ENCODE assay signal across 2 cellular contexts in the genomic region with DNA sequence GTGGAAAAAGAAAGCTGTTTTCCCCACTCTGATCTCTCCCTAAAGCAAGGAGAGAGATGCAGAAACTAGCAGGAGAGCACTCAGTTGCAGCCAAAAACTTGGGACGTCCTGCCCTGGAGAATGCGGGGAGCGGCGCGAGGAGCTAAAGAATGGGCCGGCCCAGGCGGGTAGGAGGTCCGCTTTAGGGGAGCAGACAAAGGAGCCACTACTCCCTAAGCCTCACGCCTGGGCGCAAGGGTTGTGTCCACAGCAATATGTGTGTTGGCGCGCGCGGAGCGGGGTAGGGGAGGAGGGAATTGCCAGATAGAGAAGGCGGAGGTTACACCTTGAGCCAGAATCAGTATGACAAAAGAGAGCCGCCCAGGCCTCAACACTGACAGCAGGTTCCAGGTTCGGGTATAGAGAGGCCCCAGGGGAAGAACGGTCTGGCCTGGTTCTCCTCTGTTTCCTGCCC.
TF ChIP-seq lines count a peak whose summit lies in the region.

No MANE protein-coding gene starts in this region.

TF ChIP-seq in SK-N-SH, 30 proteins besides CTCF, POLR2A, EP300 and RAD21 (continued from another document):
- TF ChIP-seq RXRA (IDR thresholded peaks at IDR 0.05; ENCODE audit: borderline replicate concordance, low read depth) (no peak), MEF2A (IDR thresholded peaks at IDR 0.05; ENCODE audit: borderline replicate concordance, low read depth) (no peak), RCOR1 (IDR thresholded peaks at IDR 0.05; ENCODE audit: low read length) (no peak), TAF1 (IDR thresholded peaks at IDR 0.05; ENCODE audit: borderline replicate concordance, low read depth, low read length) (no peak), GABPA (IDR thresholded peaks at IDR 0.05; ENCODE audit: low read depth) (no peak), NFIC (IDR thresholded peaks at IDR 0.05; ENCODE audit: borderline replicate concordance) (no peak), EZH2phosphoT487 (IDR thresholded peaks at IDR 0.05; ENCODE audit: borderline replicate concordance, low read depth) (no peak), JUND (IDR thresholded peaks at IDR 0.05) (no peak), FOSL2 (IDR thresholded peaks at IDR 0.05; ENCODE audit: borderline replicate concordance, low read depth) (no peak), TCF12 (IDR thresholded peaks at IDR 0.05) (no peak), RFX5 (IDR thresholded peaks at IDR 0.05; ENCODE audit: low read length) (no peak), TEAD4 (IDR thresholded peaks at IDR 0.05; ENCODE audit: borderline replicate concordance, insufficient read depth) (no peak), ELF1 (IDR thresholded peaks at IDR 0.05) (no peak), GATA2 (CRISPR knock-in tag; IDR thresholded peaks at IDR 0.05) (no peak), POLR2AphosphoS5 (IDR thresholded peaks at IDR 0.05; ENCODE audit: low read depth, low read length) (no peak), NRF1 (IDR thresholded peaks at IDR 0.05; ENCODE audit: low read depth, low read length) (no peak), CHD2 (IDR thresholded peaks at IDR 0.05; ENCODE audit: low read length, partially characterized antibody) (no peak), SMC3 (IDR thresholded peaks at IDR 0.05; ENCODE audit: low read depth, low read length) (no peak)
- TF ChIP-seq, protein P1, sequence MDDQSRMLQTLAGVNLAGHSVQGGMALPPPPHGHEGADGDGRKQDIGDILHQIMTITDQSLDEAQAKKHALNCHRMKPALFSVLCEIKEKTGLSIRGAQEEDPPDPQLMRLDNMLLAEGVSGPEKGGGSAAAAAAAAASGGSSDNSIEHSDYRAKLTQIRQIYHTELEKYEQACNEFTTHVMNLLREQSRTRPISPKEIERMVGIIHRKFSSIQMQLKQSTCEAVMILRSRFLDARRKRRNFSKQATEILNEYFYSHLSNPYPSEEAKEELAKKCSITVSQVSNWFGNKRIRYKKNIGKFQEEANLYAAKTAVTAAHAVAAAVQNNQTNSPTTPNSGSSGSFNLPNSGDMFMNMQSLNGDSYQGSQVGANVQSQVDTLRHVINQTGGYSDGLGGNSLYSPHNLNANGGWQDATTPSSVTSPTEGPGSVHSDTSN (IDR thresholded peaks at IDR 0.05) = no peak

TF ChIP-seq in SK-N-SH treated with all-trans-retinoic acid at 6 μM for 48 hours, 23 proteins besides CTCF, POLR2A, EP300 and RAD21 (continued from another document):
- TF ChIP-seq, protein P2, sequence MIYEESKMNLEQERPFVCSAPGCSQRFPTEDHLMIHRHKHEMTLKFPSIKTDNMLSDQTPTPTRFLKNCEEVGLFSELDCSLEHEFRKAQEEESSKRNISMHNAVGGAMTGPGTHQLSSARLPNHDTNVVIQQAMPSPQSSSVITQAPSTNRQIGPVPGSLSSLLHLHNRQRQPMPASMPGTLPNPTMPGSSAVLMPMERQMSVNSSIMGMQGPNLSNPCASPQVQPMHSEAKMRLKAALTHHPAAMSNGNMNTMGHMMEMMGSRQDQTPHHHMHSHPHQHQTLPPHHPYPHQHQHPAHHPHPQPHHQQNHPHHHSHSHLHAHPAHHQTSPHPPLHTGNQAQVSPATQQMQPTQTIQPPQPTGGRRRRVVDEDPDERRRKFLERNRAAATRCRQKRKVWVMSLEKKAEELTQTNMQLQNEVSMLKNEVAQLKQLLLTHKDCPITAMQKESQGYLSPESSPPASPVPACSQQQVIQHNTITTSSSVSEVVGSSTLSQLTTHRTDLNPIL (CRISPR knock-in tag; IDR thresholded peaks at IDR 0.05; ENCODE audit: low read depth) = no peak
- TF ChIP-seq RARB (CRISPR knock-in tag; IDR thresholded peaks at IDR 0.05) (no peak), ZNF565 (CRISPR knock-in tag; conservative IDR thresholded peaks at IDR 0.05; ENCODE audit: low read depth) (no peak), BACH2 (CRISPR knock-in tag; IDR thresholded peaks at IDR 0.05; ENCODE audit: borderline replicate concordance) (no peak), ESRRG (CRISPR knock-in tag; IDR thresholded peaks at IDR 0.05) (no peak), GLIS3 (CRISPR knock-in tag; IDR thresholded peaks at IDR 0.05) (no peak), CSDC2 (CRISPR knock-in tag; IDR thresholded peaks at IDR 0.05) (no peak), TCF4 (CRISPR knock-in tag; IDR thresholded peaks at IDR 0.05; ENCODE audit: borderline replicate concordance) (no peak), ZFP3 (CRISPR knock-in tag; IDR thresholded peaks at IDR 0.05) (no peak), PPARA (CRISPR knock-in tag; IDR thresholded peaks at IDR 0.05; ENCODE audit: borderline replicate concordance) (no peak), ZNF70 (CRISPR knock-in tag; IDR thresholded peaks at IDR 0.05) (no peak), ZNF8 (CRISPR knock-in tag; IDR thresholded peaks at IDR 0.05) (no peak), SNAI2 (CRISPR knock-in tag; IDR thresholded peaks at IDR 0.05) (no peak), ZC3H10 (CRISPR knock-in tag; IDR thresholded peaks at IDR 0.05) (no peak), ARNTL (CRISPR knock-in tag; IDR thresholded peaks at IDR 0.05; ENCODE audit: borderline replicate concordance, low read depth) (no peak)
- TF ChIP-seq, protein P3, sequence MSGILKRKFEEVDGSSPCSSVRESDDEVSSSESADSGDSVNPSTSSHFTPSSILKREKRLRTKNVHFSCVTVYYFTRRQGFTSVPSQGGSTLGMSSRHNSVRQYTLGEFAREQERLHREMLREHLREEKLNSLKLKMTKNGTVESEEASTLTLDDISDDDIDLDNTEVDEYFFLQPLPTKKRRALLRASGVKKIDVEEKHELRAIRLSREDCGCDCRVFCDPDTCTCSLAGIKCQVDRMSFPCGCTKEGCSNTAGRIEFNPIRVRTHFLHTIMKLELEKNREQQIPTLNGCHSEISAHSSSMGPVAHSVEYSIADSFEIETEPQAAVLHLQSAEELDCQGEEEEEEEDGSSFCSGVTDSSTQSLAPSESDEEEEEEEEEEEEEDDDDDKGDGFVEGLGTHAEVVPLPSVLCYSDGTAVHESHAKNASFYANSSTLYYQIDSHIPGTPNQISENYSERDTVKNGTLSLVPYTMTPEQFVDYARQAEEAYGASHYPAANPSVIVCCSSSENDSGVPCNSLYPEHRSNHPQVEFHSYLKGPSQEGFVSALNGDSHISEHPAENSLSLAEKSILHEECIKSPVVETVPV (CRISPR knock-in tag; IDR thresholded peaks at IDR 0.05) = no peak
- TF ChIP-seq, protein P4, sequence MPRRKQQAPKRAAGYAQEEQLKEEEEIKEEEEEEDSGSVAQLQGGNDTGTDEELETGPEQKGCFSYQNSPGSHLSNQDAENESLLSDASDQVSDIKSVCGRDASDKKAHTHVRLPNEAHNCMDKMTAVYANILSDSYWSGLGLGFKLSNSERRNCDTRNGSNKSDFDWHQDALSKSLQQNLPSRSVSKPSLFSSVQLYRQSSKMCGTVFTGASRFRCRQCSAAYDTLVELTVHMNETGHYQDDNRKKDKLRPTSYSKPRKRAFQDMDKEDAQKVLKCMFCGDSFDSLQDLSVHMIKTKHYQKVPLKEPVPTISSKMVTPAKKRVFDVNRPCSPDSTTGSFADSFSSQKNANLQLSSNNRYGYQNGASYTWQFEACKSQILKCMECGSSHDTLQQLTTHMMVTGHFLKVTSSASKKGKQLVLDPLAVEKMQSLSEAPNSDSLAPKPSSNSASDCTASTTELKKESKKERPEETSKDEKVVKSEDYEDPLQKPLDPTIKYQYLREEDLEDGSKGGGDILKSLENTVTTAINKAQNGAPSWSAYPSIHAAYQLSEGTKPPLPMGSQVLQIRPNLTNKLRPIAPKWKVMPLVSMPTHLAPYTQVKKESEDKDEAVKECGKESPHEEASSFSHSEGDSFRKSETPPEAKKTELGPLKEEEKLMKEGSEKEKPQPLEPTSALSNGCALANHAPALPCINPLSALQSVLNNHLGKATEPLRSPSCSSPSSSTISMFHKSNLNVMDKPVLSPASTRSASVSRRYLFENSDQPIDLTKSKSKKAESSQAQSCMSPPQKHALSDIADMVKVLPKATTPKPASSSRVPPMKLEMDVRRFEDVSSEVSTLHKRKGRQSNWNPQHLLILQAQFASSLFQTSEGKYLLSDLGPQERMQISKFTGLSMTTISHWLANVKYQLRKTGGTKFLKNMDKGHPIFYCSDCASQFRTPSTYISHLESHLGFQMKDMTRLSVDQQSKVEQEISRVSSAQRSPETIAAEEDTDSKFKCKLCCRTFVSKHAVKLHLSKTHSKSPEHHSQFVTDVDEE (CRISPR knock-in tag; IDR thresholded peaks at IDR 0.05) = no peak
- TF ChIP-seq, protein P5, sequence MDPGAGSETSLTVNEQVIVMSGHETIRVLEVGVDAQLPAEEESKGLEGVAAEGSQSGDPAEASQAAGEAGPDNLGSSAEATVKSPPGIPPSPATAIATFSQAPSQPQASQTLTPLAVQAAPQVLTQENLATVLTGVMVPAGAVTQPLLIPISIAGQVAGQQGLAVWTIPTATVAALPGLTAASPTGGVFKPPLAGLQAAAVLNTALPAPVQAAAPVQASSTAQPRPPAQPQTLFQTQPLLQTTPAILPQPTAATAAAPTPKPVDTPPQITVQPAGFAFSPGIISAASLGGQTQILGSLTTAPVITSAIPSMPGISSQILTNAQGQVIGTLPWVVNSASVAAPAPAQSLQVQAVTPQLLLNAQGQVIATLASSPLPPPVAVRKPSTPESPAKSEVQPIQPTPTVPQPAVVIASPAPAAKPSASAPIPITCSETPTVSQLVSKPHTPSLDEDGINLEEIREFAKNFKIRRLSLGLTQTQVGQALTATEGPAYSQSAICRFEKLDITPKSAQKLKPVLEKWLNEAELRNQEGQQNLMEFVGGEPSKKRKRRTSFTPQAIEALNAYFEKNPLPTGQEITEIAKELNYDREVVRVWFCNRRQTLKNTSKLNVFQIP (CRISPR knock-in tag; IDR thresholded peaks at IDR 0.05; ENCODE audit: borderline replicate concordance, low read depth) = no peak
